In the genomic region with DNA sequence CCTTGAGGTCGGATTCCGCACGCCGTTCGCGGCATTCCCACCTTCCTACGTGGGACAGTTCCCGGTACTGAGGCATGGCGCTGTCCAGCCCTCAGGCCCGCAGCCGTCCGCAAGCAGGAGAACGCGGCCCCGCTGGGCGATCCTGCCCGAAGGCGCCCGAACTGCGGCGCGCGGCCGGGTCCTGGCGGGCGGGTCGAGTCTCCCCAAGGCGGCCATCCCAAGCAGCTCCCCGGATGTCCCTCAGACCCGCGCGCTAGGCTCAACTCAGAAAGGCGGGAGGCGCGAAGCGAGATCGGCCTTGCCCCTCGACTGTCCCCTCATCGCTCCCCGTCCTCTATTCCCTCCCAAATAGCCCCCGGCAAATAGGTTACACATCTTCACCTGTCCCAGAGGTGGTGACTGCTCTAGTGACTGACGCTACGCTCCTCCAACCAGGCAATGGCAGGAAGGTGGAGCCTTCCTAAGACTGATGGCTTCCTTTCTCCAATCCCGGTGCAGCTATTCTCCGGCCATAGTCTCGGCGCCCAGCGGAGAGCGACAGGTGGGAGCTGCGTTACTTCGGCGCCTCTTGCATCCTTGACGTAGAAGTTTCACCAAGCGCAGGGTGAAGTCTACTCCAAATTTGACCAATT, we compare ENCODE assay signal across 1 cellular context.
A peak's percentile ranks its signal among the peaks of the same experiment; 100 is the strongest.
TF ChIP-seq lines count a peak whose summit lies in the region.

No MANE protein-coding gene starts in this region.

TF ChIP-seq in K562, 482 proteins besides CTCF, POLR2A, EP300 and RAD21 (continued from another document and continues in another):
- TF ChIP-seq ETV6 (IDR thresholded peaks at IDR 0.05; ENCODE audit: borderline replicate concordance in 1 of 2, low read depth in 2 of 2, low read length in 1 of 2) (no peak), ETV6 (CRISPR knock-in tag; IDR thresholded peaks at IDR 0.05; ENCODE audit: borderline replicate concordance) (peak; percentile 77; the same call in 1 of the 2 replicates), CSDE1 (IDR thresholded peaks at IDR 0.05) (no peak), PYGO2 (tag; IDR thresholded peaks at IDR 0.05) (no peak), KAT7 (CRISPR knock-in tag; IDR thresholded peaks at IDR 0.05; ENCODE audit: borderline replicate concordance) (peak; percentile 85; the same call in 1 of the 2 replicates), HES1 (IDR thresholded peaks at IDR 0.05; ENCODE audit: low read depth) (no peak), SNIP1 (IDR thresholded peaks at IDR 0.05; ENCODE audit: low read depth) (no peak), JUN (IDR thresholded peaks at IDR 0.05; ENCODE audit: borderline replicate concordance, low read depth, low read length) (peak; percentile 5; the same call in 1 of the 2 replicates), JUN (CRISPR knock-in tag; IDR thresholded peaks at IDR 0.05; ENCODE audit: borderline replicate concordance) (peak; percentile 81; the same call in 1 of the 2 replicates), PCBP2 (IDR thresholded peaks at IDR 0.05; ENCODE audit: low read depth, low read length, poor library complexity, severe bottlenecking) (no peak), EHMT2 (IDR thresholded peaks at IDR 0.05) (peak; percentile 97), TFE3 (CRISPR knock-in tag; IDR thresholded peaks at IDR 0.05) (no peak), SP1 (CRISPR knock-in tag; IDR thresholded peaks at IDR 0.05) (0 out of 2 replicates have a peak, but pooled peaks have one; percentile 48), MCM3 (IDR thresholded peaks at IDR 0.05) (no peak), SP2 (IDR thresholded peaks at IDR 0.05; ENCODE audit: extremely low read depth, low read depth, low read length, poor library complexity, severe bottlenecking) (peak; percentile 57), MGA (IDR thresholded peaks at IDR 0.05) (peak; percentile 54), C11orf30 (IDR thresholded peaks at IDR 0.05; ENCODE audit: low read depth) (no peak), MIER1 (IDR thresholded peaks at IDR 0.05; ENCODE audit: low read depth) (peak; percentile 84), RAD51 (IDR thresholded peaks at IDR 0.05; ENCODE audit: borderline replicate concordance, low read depth) (no peak), CBX1 (IDR thresholded peaks at IDR 0.05; ENCODE audit: low read depth) (no peak; the same call in 1 of the 2 replicates), ZNF212 (CRISPR knock-in tag; IDR thresholded peaks at IDR 0.05) (no peak), ZNF586 (CRISPR knock-in tag; conservative IDR thresholded peaks at IDR 0.05) (no peak), POLR2B (IDR thresholded peaks at IDR 0.05; ENCODE audit: low read depth, partially characterized antibody) (peak; percentile 77), ZNF644 (tag; IDR thresholded peaks at IDR 0.05; ENCODE audit: low read depth) (no peak), SRSF7 (optimal IDR thresholded peaks at IDR 0.05; ENCODE audit: low read depth, low read length) (no peak), SMARCA5 (IDR thresholded peaks at IDR 0.05) (no peak), HOXB6 (CRISPR knock-in tag; IDR thresholded peaks at IDR 0.05; ENCODE audit: borderline replicate concordance) (no peak), ZNF76 (CRISPR knock-in tag; IDR thresholded peaks at IDR 0.05; ENCODE audit: borderline replicate concordance) (no peak), ZFP30 (CRISPR knock-in tag; IDR thresholded peaks at IDR 0.05; ENCODE audit: borderline replicate concordance) (no peak), ZNF124 (CRISPR knock-in tag; IDR thresholded peaks at IDR 0.05) (no peak), TEAD2 (tag; IDR thresholded peaks at IDR 0.05) (no peak), HCFC1 (IDR thresholded peaks at IDR 0.05; ENCODE audit: low read depth, low read length) (no peak), SPI1 (IDR thresholded peaks at IDR 0.05; ENCODE audit: borderline replicate concordance, low read depth, low read length) (no peak), L3MBTL2 (IDR thresholded peaks at IDR 0.05) (peak; percentile 68), SIN3A (IDR thresholded peaks at IDR 0.05; ENCODE audit: borderline replicate concordance in 2 of 2, control insufficient read depth in 1 of 2, low read depth in 2 of 2, low read length in 2 of 2) (peak in 1 of 2 experiments; percentile 99; a peak in 3 of 4 replicates), COPS2 (conservative IDR thresholded peaks at IDR 0.05) (no peak), SRSF1 (IDR thresholded peaks at IDR 0.05; ENCODE audit: low read depth, low read length) (no peak), ZBTB12 (CRISPR knock-in tag; IDR thresholded peaks at IDR 0.05) (no peak), MXI1 (IDR thresholded peaks at IDR 0.05; ENCODE audit: low read depth, low read length) (no peak), RBM22 (IDR thresholded peaks at IDR 0.05; ENCODE audit: low read depth, low read length, poor library complexity, severe bottlenecking) (no peak), RHOXF2B (CRISPR knock-in tag; conservative IDR thresholded peaks at IDR 0.05) (no peak), CHAMP1 (IDR thresholded peaks at IDR 0.05) (peak; percentile 40; the same call in 1 of the 2 replicates), BHLHE40 (IDR thresholded peaks at IDR 0.05; ENCODE audit: low read length) (no peak), ZNF584 (CRISPR knock-in tag; IDR thresholded peaks at IDR 0.05; ENCODE audit: low read depth) (no peak), CBFB (CRISPR knock-in tag; IDR thresholded peaks at IDR 0.05) (peak; percentile 9; the same call in 1 of the 2 replicates), ZFPM2 (CRISPR knock-in tag; IDR thresholded peaks at IDR 0.05) (no peak), POU5F1 (IDR thresholded peaks at IDR 0.05; ENCODE audit: borderline replicate concordance, low read depth, low read length, partially characterized antibody) (no peak), PTTG1 (tag; IDR thresholded peaks at IDR 0.05; ENCODE audit: low read depth) (no peak), FOXM1 (IDR thresholded peaks at IDR 0.05; ENCODE audit: low read depth) (no peak), FOXM1 (CRISPR knock-in tag; IDR thresholded peaks at IDR 0.05; ENCODE audit: low read depth) (0 out of 2 replicates have a peak, but pooled peaks have one; percentile 37)
